ENCODE assay signal across 13 cellular contexts in genomic region chr22:45006101-45006872, GRCh38. TPM values are rescaled to one million over a fixed set of nuclear protein-coding genes. Genes with fewer than 3 reads are reported as not detected.
A peak's percentile ranks its signal among the peaks of the same experiment; 100 is the strongest.
DNase-seq lines count a peak whose midpoint lies in the region; ATAC-seq and TF ChIP-seq lines count a peak whose summit lies in the region.
"Had no signal": no experiment of that assay in that cellular context is flagged by ENCODE, and none has a peak within 500 bp of the region (broad histone marks: within the 10 kb centered on the region; RNA-seq: fewer than 3 reads in every experiment).

No MANE protein-coding gene starts in this region.

- no peak for DNase-seq in right atrium auricular region (ENCODE audit: low spot score)
- DNase-seq in left cardiac atrium: no peak
- no peak for DNase-seq in endothelial cell (ENCODE audit: low spot score)
- no peak for DNase-seq in nephron progenitor cell
- no peak for DNase-seq in SW 1271 (lab: John Stamatoyannopoulos, UW)
- no peak for DNase-seq in NCI-H82 treated with DMSO at 0.1 percent for 48 hours (lab: John Stamatoyannopoulos, UW; ENCODE audit: unreplicated experiment)
- DNase-seq: effector CD8-positive, alpha-beta T cell; NCI-H2171 treated with DMSO at 0.1 percent for 48 hours had no signal

- peaks cover 7% of the 10 kb centered on the region for H3K36me3 Mint-ChIP-seq in endothelial cell (ENCODE audit: low read depth, unreplicated experiment)
- H3K36me3 Mint-ChIP-seq in nephron progenitor cell (ENCODE audit: low read depth): peaks cover 42% of the 10 kb centered on the region

- H3K27me3 Mint-ChIP-seq in endothelial cell (ENCODE audit: unreplicated experiment): peaks cover 9% of the 10 kb centered on the region
- peaks cover 3% of the 10 kb centered on the region for H3K27me3 Mint-ChIP-seq in nephron progenitor cell (ENCODE audit: low read depth, poor library complexity)

- peak overlapping the region; percentile 81 for H3K27ac Mint-ChIP-seq in endothelial cell (ENCODE audit: unreplicated experiment)
- H3K27ac Mint-ChIP-seq in nephron progenitor cell: peak overlapping the region; percentile 99
- H3K27ac Mint-ChIP-seq: memory B cell had no signal

- no peak for TF ChIP-seq CTCF in right atrium auricular region (IDR thresholded peaks at IDR 0.05)
- no peak for TF ChIP-seq CTCF in endothelial cell (IDR thresholded peaks at IDR 0.05; ENCODE audit: unreplicated experiment)
- TF ChIP-seq CTCF in nephron progenitor cell (IDR thresholded peaks at IDR 0.05): no peak

- intact Hi-C loops in left cardiac atrium (cut with DNase I): no loop called here

- H3K27me3 ChIP-seq in right atrium auricular region: no peaks in the 10 kb centered on the region

- H3K4me3 Mint-ChIP-seq in endothelial cell (ENCODE audit: unreplicated experiment) (peak overlapping the region; percentile 94), nephron progenitor cell (peak overlapping the region; percentile 97)
- H3K4me3 Mint-ChIP-seq: memory B cell had no signal

- no peaks in the 10 kb centered on the region for H3K36me3 ChIP-seq in right atrium auricular region
- H3K36me3 ChIP-seq: BLaER1 had no signal

- no peaks in the 10 kb centered on the region for H3K9me3 ChIP-seq in right atrium auricular region
- H3K9me3 ChIP-seq: BLaER1 had no signal

- H3K9me3 Mint-ChIP-seq in endothelial cell (ENCODE audit: unreplicated experiment): no peaks in the 10 kb centered on the region
- H3K9me3 Mint-ChIP-seq in nephron progenitor cell: no peaks in the 10 kb centered on the region

- H3K27ac ChIP-seq in right atrium auricular region: peak overlapping the region; percentile 87 to 91
- H3K27ac ChIP-seq: BLaER1, SK-N-MC had no signal

- H3K4me1 ChIP-seq in right atrium auricular region: peaks cover 0 to 36% of the 10 kb centered on the region in 2 donors

- peaks cover 18% of the 10 kb centered on the region for H3K4me1 Mint-ChIP-seq in endothelial cell (ENCODE audit: unreplicated experiment)
- peaks cover 52% of the 10 kb centered on the region for H3K4me1 Mint-ChIP-seq in nephron progenitor cell

- ATAC-seq in left cardiac atrium: no peak
- ATAC-seq in HG02884 (IDR thresholded peaks at IDR 0.05; ENCODE audit: unreplicated experiment): no peak
- ATAC-seq in GM18909 (IDR thresholded peaks at IDR 0.05; ENCODE audit: poor library complexity, unreplicated experiment): no peak

- H3K4me3 ChIP-seq in right atrium auricular region: peak overlapping the region; percentile 65 to 68
- H3K4me3 ChIP-seq: BLaER1, SK-N-MC had no signal

RNA-seq across cellular contexts. Expression of gene PHF21B, which starts 3.5 kb away (rescaled TPM):
- total RNA-seq in right atrium auricular region (1 to 10 TPM; 1.4 to 2.2 TPM), left cardiac atrium (under 1 TPM; 0.71 to 0.76 TPM), endothelial cell (ENCODE audit: unreplicated experiment) (4.6 TPM)
